8 cellular contexts compared by ENCODE assay signal in genomic region chr2:199850718-199851498, GRCh38. TPM values are rescaled to one million over a fixed set of nuclear protein-coding genes. Genes with fewer than 3 reads are reported as not detected.
DNase-seq lines count a peak whose midpoint lies in the region; ATAC-seq, FAIRE-seq and TF ChIP-seq lines count a peak whose summit lies in the region.

Gene FTCDNL1 (minus strand): TSS chr2:199851192. CDS start chr2:199848962, 2,230 bp downstream.

- H3K27me3 ChIP-seq in bronchial epithelial cell (ENCODE audit: control insufficient read depth, insufficient read depth, low read length), result peaks cover 6% of the 10 kb centered on the region
- no peaks in the 10 kb centered on the region for H3K27me3 ChIP-seq in kidney epithelial cell (ENCODE audit: control insufficient read depth, insufficient read depth, low read length)

- ATAC-seq in GM18502 (IDR thresholded peaks at IDR 0.05; ENCODE audit: poor library complexity, unreplicated experiment) (peak; percentile 97), HG02885 (IDR thresholded peaks at IDR 0.05; ENCODE audit: poor library complexity, unreplicated experiment) (peak; percentile 96)

- H3K27ac ChIP-seq in 22Rv1, result peak within 1 kb of the TSS; percentile 44

- TF ChIP-seq CTCF in 22Rv1 (IDR thresholded peaks at IDR 0.05) (peak; percentile 58), WI38 (IDR thresholded peaks at IDR 0.05; ENCODE audit: low read depth, low read length) (peak; percentile 53), bronchial epithelial cell (IDR thresholded peaks at IDR 0.05; ENCODE audit: insufficient read depth, low read length, severe bottlenecking) (peak; percentile 69), kidney epithelial cell (IDR thresholded peaks at IDR 0.05; ENCODE audit: insufficient read depth, low read length, poor library complexity, severe bottlenecking) (peak; percentile 74)

- no peak for FAIRE-seq in bronchial epithelial cell (lab: Jason Lieb, UNC)

- H3K36me3 ChIP-seq in bronchial epithelial cell (ENCODE audit: control insufficient read depth, insufficient read depth, low read length) (no peaks in the 10 kb centered on the region), kidney epithelial cell (ENCODE audit: control insufficient read depth, insufficient read depth, low read length) (no peaks in the 10 kb centered on the region)

- DNase-seq in NCI-H2029 (lab: John Stamatoyannopoulos, UW) (peak; percentile 35), bronchial epithelial cell (ENCODE audit: low read depth) (peak; percentile 35), kidney epithelial cell (ENCODE audit: low read depth) (no peak)
- DNase-seq in stimulated activated CD4-positive, alpha-beta T cell treated with anti-CD3 and anti-CD28 coated beads, Interleukin-1b, Interleukin-23, amount 100 ng/mL, for 24 hours (ENCODE audit: low read depth in 4 of 4, low spot score in 1 of 4), result peak; percentile 34 to 66 (median 48)

- H3K4me3 ChIP-seq in WI38 (ENCODE audit: low read depth, low read length), result peak within 1 kb of the TSS; percentile 49
- H3K4me3 ChIP-seq in bronchial epithelial cell (ENCODE audit: low read depth, low read length), result peak within 1 kb of the TSS; percentile 60
- peak within 1 kb of the TSS; percentile 47 for H3K4me3 ChIP-seq in kidney epithelial cell (ENCODE audit: low read depth, low read length)

RNA-seq across cellular contexts. Expression of gene FTCDNL1, which starts in this region (rescaled TPM):
- total RNA-seq in bronchial epithelial cell (0.53 and 1.0 TPM in 2 replicates), kidney epithelial cell (0.29 and 1.3 TPM in 2 replicates)
